In the genomic region with DNA sequence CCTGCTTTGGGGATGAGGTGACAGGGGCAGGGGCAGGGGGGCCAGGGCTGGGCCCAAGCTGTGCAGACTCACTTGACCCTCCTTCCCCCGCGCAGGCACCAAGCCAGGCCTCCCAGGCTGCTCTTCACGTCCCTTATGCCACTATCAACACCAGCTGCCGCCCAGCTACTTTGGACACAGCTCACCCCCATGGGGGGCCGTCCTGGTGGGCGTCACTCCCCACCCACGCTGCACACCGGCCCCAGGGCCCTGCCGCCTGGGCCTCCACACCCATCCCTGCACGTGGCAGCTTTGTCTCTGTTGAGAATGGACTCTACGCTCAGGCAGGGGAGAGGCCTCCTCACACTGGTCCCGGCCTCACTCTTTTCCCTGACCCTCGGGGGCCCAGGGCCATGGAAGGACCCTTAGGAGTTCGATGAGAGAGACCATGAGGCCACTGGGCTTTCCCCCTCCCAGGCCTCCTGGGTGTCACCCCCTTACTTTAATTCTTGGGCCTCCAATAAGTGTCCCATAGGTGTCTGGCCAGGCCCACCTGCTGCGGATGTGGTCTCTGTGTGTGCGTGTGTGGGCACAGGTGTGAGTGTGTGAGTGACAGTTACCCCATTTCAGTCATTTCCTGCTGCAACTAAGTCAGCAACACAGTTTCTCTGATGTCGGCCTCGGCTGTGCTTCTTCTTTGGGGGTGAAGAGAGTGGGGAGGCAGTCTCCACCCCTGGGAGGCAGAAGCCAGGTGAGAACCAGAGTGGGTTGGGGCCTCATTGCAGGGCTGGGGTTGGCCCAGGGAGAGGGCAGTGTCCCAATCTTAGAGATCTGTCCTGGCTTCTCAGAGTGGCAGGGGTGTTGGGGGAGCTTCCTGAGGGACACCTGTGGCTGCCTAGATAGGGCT, we compare ENCODE assay signal across 1 cellular context.
TF ChIP-seq lines count a peak whose summit lies in the region.

No MANE protein-coding gene starts in this region.

TF ChIP-seq in GM12878, 131 proteins besides CTCF, POLR2A, EP300 and RAD21 (continued from another document and continues in another):
- TF ChIP-seq, protein P1, sequence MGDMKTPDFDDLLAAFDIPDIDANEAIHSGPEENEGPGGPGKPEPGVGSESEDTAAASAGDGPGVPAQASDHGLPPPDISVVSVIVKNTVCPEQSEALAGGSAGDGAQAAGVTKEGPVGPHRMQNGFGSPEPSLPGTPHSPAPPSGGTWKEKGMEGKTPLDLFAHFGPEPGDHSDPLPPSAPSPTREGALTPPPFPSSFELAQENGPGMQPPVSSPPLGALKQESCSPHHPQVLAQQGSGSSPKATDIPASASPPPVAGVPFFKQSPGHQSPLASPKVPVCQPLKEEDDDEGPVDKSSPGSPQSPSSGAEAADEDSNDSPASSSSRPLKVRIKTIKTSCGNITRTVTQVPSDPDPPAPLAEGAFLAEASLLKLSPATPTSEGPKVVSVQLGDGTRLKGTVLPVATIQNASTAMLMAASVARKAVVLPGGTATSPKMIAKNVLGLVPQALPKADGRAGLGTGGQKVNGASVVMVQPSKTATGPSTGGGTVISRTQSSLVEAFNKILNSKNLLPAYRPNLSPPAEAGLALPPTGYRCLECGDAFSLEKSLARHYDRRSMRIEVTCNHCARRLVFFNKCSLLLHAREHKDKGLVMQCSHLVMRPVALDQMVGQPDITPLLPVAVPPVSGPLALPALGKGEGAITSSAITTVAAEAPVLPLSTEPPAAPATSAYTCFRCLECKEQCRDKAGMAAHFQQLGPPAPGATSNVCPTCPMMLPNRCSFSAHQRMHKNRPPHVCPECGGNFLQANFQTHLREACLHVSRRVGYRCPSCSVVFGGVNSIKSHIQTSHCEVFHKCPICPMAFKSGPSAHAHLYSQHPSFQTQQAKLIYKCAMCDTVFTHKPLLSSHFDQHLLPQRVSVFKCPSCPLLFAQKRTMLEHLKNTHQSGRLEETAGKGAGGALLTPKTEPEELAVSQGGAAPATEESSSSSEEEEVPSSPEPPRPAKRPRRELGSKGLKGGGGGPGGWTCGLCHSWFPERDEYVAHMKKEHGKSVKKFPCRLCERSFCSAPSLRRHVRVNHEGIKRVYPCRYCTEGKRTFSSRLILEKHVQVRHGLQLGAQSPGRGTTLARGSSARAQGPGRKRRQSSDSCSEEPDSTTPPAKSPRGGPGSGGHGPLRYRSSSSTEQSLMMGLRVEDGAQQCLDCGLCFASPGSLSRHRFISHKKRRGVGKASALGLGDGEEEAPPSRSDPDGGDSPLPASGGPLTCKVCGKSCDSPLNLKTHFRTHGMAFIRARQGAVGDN (IDR thresholded peaks at IDR 0.05), result peak; percentile 81
- TF ChIP-seq RFX5 (IDR thresholded peaks at IDR 0.05; ENCODE audit: low read depth, low read length) (no peak), TAF1 (IDR thresholded peaks at IDR 0.05; ENCODE audit: borderline replicate concordance, low read depth, low read length) (no peak; the same call in 1 of the 2 replicates), MYC (IDR thresholded peaks at IDR 0.05; ENCODE audit: insufficient read depth, insufficient read length, insufficient replicate concordance, low read length, severe bottlenecking) (peak; percentile 85), ZZZ3 (IDR thresholded peaks at IDR 0.05; ENCODE audit: control insufficient read depth, insufficient read length, low read depth) (no peak), TCF7 (IDR thresholded peaks at IDR 0.05; ENCODE audit: borderline replicate concordance) (no peak), TARDBP (IDR thresholded peaks at IDR 0.05; ENCODE audit: borderline replicate concordance) (no peak), PAX5 (IDR thresholded peaks at IDR 0.05; ENCODE audit: borderline replicate concordance, low read depth, low read length) (peak; percentile 93), POLR2AphosphoS5 (IDR thresholded peaks at IDR 0.05; ENCODE audit: low read length) (peak; percentile 91), RELA (IDR thresholded peaks at IDR 0.05; ENCODE audit: borderline replicate concordance, partially characterized antibody) (no peak), CBX3 (IDR thresholded peaks at IDR 0.05; ENCODE audit: borderline replicate concordance, low read depth) (no peak), MTA2 (IDR thresholded peaks at IDR 0.05; ENCODE audit: low read depth) (peak; percentile 92), SREBF1 (IDR thresholded peaks at IDR 0.05; ENCODE audit: low read length) (no peak), IKZF1 (conservative IDR thresholded peaks at IDR 0.05) (peak; percentile 86), NBN (IDR thresholded peaks at IDR 0.05) (peak; percentile 89), ZSCAN29 (IDR thresholded peaks at IDR 0.05) (no peak), CREM (IDR thresholded peaks at IDR 0.05; ENCODE audit: low read depth) (peak; percentile 93), SMAD1 (IDR thresholded peaks at IDR 0.05; ENCODE audit: low read depth, partially characterized antibody) (peak; percentile 90)
- TF ChIP-seq, protein P2, sequence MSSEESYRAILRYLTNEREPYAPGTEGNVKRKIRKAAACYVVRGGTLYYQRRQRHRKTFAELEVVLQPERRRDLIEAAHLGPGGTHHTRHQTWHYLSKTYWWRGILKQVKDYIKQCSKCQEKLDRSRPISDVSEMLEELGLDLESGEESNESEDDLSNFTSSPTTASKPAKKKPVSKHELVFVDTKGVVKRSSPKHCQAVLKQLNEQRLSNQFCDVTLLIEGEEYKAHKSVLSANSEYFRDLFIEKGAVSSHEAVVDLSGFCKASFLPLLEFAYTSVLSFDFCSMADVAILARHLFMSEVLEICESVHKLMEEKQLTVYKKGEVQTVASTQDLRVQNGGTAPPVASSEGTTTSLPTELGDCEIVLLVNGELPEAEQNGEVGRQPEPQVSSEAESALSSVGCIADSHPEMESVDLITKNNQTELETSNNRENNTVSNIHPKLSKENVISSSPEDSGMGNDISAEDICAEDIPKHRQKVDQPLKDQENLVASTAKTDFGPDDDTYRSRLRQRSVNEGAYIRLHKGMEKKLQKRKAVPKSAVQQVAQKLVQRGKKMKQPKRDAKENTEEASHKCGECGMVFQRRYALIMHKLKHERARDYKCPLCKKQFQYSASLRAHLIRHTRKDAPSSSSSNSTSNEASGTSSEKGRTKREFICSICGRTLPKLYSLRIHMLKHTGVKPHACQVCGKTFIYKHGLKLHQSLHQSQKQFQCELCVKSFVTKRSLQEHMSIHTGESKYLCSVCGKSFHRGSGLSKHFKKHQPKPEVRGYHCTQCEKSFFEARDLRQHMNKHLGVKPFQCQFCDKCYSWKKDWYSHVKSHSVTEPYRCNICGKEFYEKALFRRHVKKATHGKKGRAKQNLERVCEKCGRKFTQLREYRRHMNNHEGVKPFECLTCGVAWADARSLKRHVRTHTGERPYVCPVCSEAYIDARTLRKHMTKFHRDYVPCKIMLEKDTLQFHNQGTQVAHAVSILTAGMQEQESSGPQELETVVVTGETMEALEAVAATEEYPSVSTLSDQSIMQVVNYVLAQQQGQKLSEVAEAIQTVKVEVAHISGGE (CRISPR knock-in tag; IDR thresholded peaks at IDR 0.05), result no peak
- TF ChIP-seq, protein P3, sequence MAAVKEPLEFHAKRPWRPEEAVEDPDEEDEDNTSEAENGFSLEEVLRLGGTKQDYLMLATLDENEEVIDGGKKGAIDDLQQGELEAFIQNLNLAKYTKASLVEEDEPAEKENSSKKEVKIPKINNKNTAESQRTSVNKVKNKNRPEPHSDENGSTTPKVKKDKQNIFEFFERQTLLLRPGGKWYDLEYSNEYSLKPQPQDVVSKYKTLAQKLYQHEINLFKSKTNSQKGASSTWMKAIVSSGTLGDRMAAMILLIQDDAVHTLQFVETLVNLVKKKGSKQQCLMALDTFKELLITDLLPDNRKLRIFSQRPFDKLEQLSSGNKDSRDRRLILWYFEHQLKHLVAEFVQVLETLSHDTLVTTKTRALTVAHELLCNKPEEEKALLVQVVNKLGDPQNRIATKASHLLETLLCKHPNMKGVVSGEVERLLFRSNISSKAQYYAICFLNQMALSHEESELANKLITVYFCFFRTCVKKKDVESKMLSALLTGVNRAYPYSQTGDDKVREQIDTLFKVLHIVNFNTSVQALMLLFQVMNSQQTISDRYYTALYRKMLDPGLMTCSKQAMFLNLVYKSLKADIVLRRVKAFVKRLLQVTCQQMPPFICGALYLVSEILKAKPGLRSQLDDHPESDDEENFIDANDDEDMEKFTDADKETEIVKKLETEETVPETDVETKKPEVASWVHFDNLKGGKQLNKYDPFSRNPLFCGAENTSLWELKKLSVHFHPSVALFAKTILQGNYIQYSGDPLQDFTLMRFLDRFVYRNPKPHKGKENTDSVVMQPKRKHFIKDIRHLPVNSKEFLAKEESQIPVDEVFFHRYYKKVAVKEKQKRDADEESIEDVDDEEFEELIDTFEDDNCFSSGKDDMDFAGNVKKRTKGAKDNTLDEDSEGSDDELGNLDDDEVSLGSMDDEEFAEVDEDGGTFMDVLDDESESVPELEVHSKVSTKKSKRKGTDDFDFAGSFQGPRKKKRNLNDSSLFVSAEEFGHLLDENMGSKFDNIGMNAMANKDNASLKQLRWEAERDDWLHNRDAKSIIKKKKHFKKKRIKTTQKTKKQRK (IDR thresholded peaks at IDR 0.05; ENCODE audit: low read depth, low read length), result no peak
- TF ChIP-seq, protein P4, sequence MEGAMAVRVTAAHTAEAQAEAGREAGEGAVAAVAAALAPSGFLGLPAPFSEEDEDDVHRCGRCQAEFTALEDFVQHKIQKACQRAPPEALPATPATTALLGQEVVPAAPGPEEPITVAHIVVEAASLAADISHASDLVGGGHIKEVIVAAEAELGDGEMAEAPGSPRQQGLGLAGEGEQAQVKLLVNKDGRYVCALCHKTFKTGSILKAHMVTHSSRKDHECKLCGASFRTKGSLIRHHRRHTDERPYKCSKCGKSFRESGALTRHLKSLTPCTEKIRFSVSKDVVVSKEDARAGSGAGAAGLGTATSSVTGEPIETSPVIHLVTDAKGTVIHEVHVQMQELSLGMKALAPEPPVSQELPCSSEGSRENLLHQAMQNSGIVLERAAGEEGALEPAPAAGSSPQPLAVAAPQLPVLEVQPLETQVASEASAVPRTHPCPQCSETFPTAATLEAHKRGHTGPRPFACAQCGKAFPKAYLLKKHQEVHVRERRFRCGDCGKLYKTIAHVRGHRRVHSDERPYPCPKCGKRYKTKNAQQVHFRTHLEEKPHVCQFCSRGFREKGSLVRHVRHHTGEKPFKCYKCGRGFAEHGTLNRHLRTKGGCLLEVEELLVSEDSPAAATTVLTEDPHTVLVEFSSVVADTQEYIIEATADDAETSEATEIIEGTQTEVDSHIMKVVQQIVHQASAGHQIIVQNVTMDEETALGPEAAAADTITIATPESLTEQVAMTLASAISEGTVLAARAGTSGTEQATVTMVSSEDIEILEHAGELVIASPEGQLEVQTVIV (IDR thresholded peaks at IDR 0.05; ENCODE audit: borderline replicate concordance, partially characterized antibody), result no peak
- TF ChIP-seq, protein P5, sequence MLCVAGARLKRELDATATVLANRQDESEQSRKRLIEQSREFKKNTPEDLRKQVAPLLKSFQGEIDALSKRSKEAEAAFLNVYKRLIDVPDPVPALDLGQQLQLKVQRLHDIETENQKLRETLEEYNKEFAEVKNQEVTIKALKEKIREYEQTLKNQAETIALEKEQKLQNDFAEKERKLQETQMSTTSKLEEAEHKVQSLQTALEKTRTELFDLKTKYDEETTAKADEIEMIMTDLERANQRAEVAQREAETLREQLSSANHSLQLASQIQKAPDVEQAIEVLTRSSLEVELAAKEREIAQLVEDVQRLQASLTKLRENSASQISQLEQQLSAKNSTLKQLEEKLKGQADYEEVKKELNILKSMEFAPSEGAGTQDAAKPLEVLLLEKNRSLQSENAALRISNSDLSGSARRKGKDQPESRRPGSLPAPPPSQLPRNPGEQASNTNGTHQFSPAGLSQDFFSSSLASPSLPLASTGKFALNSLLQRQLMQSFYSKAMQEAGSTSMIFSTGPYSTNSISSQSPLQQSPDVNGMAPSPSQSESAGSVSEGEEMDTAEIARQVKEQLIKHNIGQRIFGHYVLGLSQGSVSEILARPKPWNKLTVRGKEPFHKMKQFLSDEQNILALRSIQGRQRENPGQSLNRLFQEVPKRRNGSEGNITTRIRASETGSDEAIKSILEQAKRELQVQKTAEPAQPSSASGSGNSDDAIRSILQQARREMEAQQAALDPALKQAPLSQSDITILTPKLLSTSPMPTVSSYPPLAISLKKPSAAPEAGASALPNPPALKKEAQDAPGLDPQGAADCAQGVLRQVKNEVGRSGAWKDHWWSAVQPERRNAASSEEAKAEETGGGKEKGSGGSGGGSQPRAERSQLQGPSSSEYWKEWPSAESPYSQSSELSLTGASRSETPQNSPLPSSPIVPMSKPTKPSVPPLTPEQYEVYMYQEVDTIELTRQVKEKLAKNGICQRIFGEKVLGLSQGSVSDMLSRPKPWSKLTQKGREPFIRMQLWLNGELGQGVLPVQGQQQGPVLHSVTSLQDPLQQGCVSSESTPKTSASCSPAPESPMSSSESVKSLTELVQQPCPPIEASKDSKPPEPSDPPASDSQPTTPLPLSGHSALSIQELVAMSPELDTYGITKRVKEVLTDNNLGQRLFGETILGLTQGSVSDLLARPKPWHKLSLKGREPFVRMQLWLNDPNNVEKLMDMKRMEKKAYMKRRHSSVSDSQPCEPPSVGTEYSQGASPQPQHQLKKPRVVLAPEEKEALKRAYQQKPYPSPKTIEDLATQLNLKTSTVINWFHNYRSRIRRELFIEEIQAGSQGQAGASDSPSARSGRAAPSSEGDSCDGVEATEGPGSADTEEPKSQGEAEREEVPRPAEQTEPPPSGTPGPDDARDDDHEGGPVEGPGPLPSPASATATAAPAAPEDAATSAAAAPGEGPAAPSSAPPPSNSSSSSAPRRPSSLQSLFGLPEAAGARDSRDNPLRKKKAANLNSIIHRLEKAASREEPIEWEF (IDR thresholded peaks at IDR 0.05; ENCODE audit: insufficient replicate concordance, low read depth, low read length), result no peak
- TF ChIP-seq, protein P6, sequence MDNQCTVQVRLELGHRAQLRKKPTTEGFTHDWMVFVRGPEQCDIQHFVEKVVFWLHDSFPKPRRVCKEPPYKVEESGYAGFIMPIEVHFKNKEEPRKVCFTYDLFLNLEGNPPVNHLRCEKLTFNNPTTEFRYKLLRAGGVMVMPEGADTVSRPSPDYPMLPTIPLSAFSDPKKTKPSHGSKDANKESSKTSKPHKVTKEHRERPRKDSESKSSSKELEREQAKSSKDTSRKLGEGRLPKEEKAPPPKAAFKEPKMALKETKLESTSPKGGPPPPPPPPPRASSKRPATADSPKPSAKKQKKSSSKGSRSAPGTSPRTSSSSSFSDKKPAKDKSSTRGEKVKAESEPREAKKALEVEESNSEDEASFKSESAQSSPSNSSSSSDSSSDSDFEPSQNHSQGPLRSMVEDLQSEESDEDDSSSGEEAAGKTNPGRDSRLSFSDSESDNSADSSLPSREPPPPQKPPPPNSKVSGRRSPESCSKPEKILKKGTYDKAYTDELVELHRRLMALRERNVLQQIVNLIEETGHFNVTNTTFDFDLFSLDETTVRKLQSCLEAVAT (IDR thresholded peaks at IDR 0.05), result peak; percentile 85
